In the genomic region with DNA sequence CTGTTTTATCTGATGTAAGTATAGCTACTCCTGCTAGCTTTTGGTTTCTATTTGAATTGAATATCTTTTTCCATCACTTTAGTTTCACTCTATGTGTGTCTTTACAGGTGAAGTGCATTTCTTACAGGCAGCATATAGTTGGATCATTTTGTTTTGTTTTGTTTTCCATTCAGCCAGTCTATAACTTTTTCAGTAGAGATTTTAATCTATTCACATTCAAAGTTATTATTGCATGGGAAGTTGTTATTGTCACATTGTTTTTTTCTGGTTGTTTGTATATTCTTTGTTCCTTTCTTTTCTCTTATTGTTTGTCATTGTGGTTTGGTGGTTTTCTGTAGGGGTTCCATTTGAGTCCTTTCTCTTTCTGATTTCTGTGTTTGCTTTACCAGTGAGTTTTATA, we compare ENCODE assay signal across 14 cellular contexts.
DNase-seq lines count a peak whose midpoint lies in the region; ATAC-seq lines count a peak whose summit lies in the region.
"Had no signal": no experiment of that assay in that cellular context is flagged by ENCODE, and none has a peak within 500 bp of the region (broad histone marks: within the 10 kb centered on the region; RNA-seq: fewer than 3 reads in every experiment).

No MANE protein-coding gene starts in this region.

- H3K4me1 Mint-ChIP-seq in activated T-helper 17 cell treated with anti-CD3 and anti-CD28 coated beads, Interleukin-2, amount 50 U/mL, for 72 hours, result no peaks in the 10 kb centered on the region
- H3K4me1 Mint-ChIP-seq: natural killer cell had no signal

- H3K27ac Mint-ChIP-seq in activated T-helper 17 cell treated with anti-CD3 and anti-CD28 coated beads, Interleukin-2, amount 50 U/mL, for 72 hours, result no peak overlapping the region
- H3K27ac Mint-ChIP-seq: natural killer cell had no signal

- DNase-seq in stimulated activated CD4-positive, alpha-beta T cell treated with anti-CD3 and anti-CD28 coated beads, Interleukin-1b, Interleukin-23, amount 100 ng/mL, for 48 hours, result no peak
- DNase-seq in NCI-H446 treated with DMSO at 0.1 percent for 48 hours (lab: John Stamatoyannopoulos, UW) (no peak), left cardiac atrium (no peak)
- DNase-seq: activated CD4-positive, alpha-beta T cell treated with anti-CD3 and anti-CD28 coated beads, Interleukin-2, amount 50 U/mL, for 4 hours; adrenal gland; Calu3; foreskin melanocyte; MV-4-11; natural killer cell; NK-92 treated with Interleukin-12 subunit alpha and Interleukin-12 subunit beta, amount 100 ng/mL, for 24 hours had no signal

- ATAC-seq in GM19035 (IDR thresholded peaks at IDR 0.05; ENCODE audit: unreplicated experiment) (peak; percentile 95), GM21576 (IDR thresholded peaks at IDR 0.05; ENCODE audit: unreplicated experiment) (peak; percentile 86), HG03097 (IDR thresholded peaks at IDR 0.05; ENCODE audit: low FRiP score, unreplicated experiment) (peak; percentile 91), left cardiac atrium (no peak)
- ATAC-seq in activated T-helper 17 cell treated with anti-CD3 and anti-CD28 coated beads, Interleukin-2, amount 50 U/mL, for 72 hours (replicated peaks), result peak; percentile 62
- ATAC-seq: natural killer cell had no signal

- H3K27me3 Mint-ChIP-seq in activated T-helper 17 cell treated with anti-CD3 and anti-CD28 coated beads, Interleukin-2, amount 50 U/mL, for 72 hours, result no peaks in the 10 kb centered on the region

- H3K4me3 Mint-ChIP-seq in activated T-helper 17 cell treated with anti-CD3 and anti-CD28 coated beads, Interleukin-2, amount 50 U/mL, for 72 hours, result no peak overlapping the region
- H3K4me3 Mint-ChIP-seq: natural killer cell had no signal

- no peaks in the 10 kb centered on the region for H3K9me3 Mint-ChIP-seq in activated T-helper 17 cell treated with anti-CD3 and anti-CD28 coated beads, Interleukin-2, amount 50 U/mL, for 72 hours

- no peaks in the 10 kb centered on the region for H3K36me3 Mint-ChIP-seq in activated T-helper 17 cell treated with anti-CD3 and anti-CD28 coated beads, Interleukin-2, amount 50 U/mL, for 72 hours (ENCODE audit: low read depth)
- H3K36me3 Mint-ChIP-seq: natural killer cell had no signal

- intact Hi-C loops in left cardiac atrium (cut with DNase I), result no loop called here

Comparison
In these comparisons a context has a peak if more than half of its experiments do, and no peak if none do; other contexts are left out.
1. ATAC-seq: peak in GM19035 (single experiment), GM21576 (single experiment), HG03097 (single experiment) and activated T-helper 17 cell treated with anti-CD3 and anti-CD28 coated beads, Interleukin-2, amount 50 U/mL, for 72 hours (single experiment); none in left cardiac atrium (0 of 2).